Comparison of ENCODE assay signal across 8 cellular contexts in the genomic region with DNA sequence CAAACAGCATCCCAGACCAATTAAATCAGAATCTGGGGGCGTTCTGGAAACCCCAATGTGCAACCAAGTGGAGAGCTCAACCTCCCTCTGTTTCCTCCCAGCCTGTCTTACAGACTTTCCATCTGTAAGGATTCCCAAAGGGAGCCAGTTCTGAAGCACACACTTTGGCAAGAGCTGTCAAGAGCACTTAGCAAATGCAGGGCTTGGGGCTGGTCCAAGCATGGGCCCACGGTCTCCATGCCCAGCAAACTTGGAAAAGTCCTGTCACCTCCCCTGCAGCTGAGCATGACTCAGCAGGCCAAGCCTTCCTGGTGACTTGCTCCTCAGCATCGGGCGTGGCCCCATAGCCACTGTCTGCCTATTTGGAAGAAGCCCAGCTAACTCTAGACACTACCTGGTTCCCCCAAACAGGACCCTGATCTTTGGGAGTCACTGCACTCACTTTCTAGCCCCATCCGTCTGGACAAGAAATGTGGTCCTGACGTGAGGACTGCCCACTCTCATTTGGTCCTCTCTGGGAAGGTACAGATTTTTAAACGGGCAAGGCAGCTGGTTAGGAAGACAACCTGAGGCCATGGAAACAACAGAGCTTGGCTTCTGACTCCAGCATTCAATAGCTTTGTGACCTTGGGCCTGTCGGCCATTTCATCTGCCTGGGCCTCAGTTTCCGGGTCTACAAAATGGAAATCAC. TPM values are rescaled to one million over a fixed set of nuclear protein-coding genes. Genes with fewer than 3 reads are reported as not detected.
DNase-seq lines count a peak whose midpoint lies in the region; ATAC-seq and TF ChIP-seq lines count a peak whose summit lies in the region.

No MANE protein-coding gene starts in this region.

- H3K79me2 ChIP-seq in neural progenitor cell (ENCODE audit: low read depth), result peaks cover 100% of the 10 kb centered on the region

- no peaks in the 10 kb centered on the region for H3K27me3 ChIP-seq in neural progenitor cell

- H3K27ac ChIP-seq in VCaP (peak overlapping the region; percentile 100), neural progenitor cell (no peak overlapping the region)

- H3K27me3 Mint-ChIP-seq in neural progenitor cell (ENCODE audit: insufficient read depth, low read depth), result peaks cover 8% of the 10 kb centered on the region

- H3K4me1 Mint-ChIP-seq in neural progenitor cell, result peaks cover 85% of the 10 kb centered on the region

- peaks cover 100% of the 10 kb centered on the region for H4K20me1 ChIP-seq in neural progenitor cell (ENCODE audit: low read depth)

- peaks cover 18% of the 10 kb centered on the region for H3F3A ChIP-seq in neural progenitor cell (ENCODE audit: low read depth)

- no peaks in the 10 kb centered on the region for H3K9me3 ChIP-seq in neural progenitor cell (ENCODE audit: low read depth)

- no peak overlapping the region for H2AFZ ChIP-seq in neural progenitor cell (replicated peaks)

- H3K27ac Mint-ChIP-seq in neural progenitor cell, result no peak overlapping the region

- ATAC-seq in HG02870 (IDR thresholded peaks at IDR 0.05; ENCODE audit: unreplicated experiment), result no peak
- no peak for ATAC-seq in GM19351 (IDR thresholded peaks at IDR 0.05; ENCODE audit: unreplicated experiment)

- TF ChIP-seq CTCF in VCaP (conservative IDR thresholded peaks at IDR 0.05) (no peak), neural progenitor cell (IDR thresholded peaks at IDR 0.05) (no peak), GM20000 (IDR thresholded peaks at IDR 0.05; ENCODE audit: extremely low read depth, missing control alignments) (no peak)

- no peak overlapping the region for H3K4me3 Mint-ChIP-seq in neural progenitor cell

- DNase-seq in ACHN, result peak; percentile 77
- DNase-seq in HUDEP-2 (lab: John Stamatoyannopoulos, UW; ENCODE audit: unreplicated experiment in 76 of 76), result peak in 71 of 76 experiments; percentile 19 to 82 (median 62)
- peak; percentile 97 for DNase-seq in fibroblast of gingiva (ENCODE audit: low read depth)
- no peak for DNase-seq in neural progenitor cell (ENCODE audit: low spot score)
- DNase-seq in GM20000 (ENCODE audit: low spot score), result no peak

- peaks cover 13% of the 10 kb centered on the region for H3K4me1 ChIP-seq in neural progenitor cell

- no peaks in the 10 kb centered on the region for H3K9me3 Mint-ChIP-seq in neural progenitor cell

- in situ Hi-C loops in ACHN (cut with HindIII; ENCODE audit: low pct_ligation_motif_present, low pct_unique_long_range_greater_than_20kb, low sequenced_read_pairs), result no loop called here

- peak overlapping the region; percentile 16 for H3K9ac ChIP-seq in neural progenitor cell

- peaks cover 14% of the 10 kb centered on the region for H3K36me3 ChIP-seq in neural progenitor cell

- H3K4me2 ChIP-seq in neural progenitor cell, result no peak overlapping the region

- no peak overlapping the region for H3K4me3 ChIP-seq in neural progenitor cell

- peaks cover 62% of the 10 kb centered on the region for H3K36me3 Mint-ChIP-seq in neural progenitor cell

RNA-seq across cellular contexts. Expression of a gene that starts 16.9 kb away (rescaled TPM):
- 303 and 720 TPM in 2 replicates for total RNA-seq in neural progenitor cell (ENCODE audit: low replicate concordance)

Comparison
In these comparisons a context has a peak if more than half of its experiments do, and no peak if none do; other contexts are left out.
1. DNase-seq: peak in ACHN (single experiment), HUDEP-2 (71 of 76) and fibroblast of gingiva (single experiment); none in neural progenitor cell (single experiment) and GM20000 (single experiment).